1 cellular context compared by ENCODE assay signal in the genomic region with DNA sequence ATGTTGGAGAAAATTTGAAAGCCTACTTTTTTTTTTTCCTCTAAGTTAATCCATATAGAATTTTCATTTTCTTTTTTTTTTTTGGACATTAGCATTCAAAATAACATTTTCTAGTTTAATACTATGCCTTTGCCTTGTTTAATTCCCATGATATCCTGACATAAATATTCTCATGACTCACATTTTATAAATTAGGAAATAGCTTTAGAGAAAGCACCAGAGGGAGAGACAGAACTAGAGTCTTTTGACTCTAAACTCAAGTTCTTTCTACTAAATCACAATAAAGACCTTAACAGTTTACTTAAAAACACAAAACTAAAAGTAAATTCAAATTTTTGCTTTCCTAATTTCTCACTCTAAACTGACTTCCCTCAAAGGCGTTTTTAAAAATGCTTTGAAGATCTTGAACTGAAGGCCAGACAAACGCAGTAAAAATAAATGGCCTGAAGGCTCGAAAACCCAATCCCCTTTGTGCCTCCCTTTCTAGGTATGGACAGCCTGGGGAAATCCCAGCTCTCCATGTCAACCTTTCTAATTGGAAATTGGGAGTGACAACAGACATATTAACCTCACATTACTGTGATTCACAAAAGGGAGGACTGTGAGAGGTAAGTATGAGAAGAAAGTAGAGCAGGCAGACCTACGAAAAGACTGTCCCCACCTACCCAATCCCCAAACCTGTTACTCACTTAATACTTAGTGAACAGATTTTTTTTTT.
TF ChIP-seq lines count a peak whose summit lies in the region.

No MANE protein-coding gene starts in this region.

TF ChIP-seq in SK-N-SH, 30 proteins besides CTCF, POLR2A, EP300 and RAD21 (continued from another document):
- TF ChIP-seq GABPA (IDR thresholded peaks at IDR 0.05; ENCODE audit: low read depth) (no peak), TCF12 (IDR thresholded peaks at IDR 0.05) (no peak), POLR2AphosphoS5 (IDR thresholded peaks at IDR 0.05; ENCODE audit: low read depth, low read length) (no peak), FOSL2 (IDR thresholded peaks at IDR 0.05; ENCODE audit: borderline replicate concordance, low read depth) (no peak), RFX5 (IDR thresholded peaks at IDR 0.05; ENCODE audit: low read length) (no peak), RCOR1 (IDR thresholded peaks at IDR 0.05; ENCODE audit: low read length) (no peak), CHD2 (IDR thresholded peaks at IDR 0.05; ENCODE audit: low read length, partially characterized antibody) (no peak), NRF1 (IDR thresholded peaks at IDR 0.05; ENCODE audit: low read depth, low read length) (no peak), MEF2A (IDR thresholded peaks at IDR 0.05; ENCODE audit: borderline replicate concordance, low read depth) (no peak)
- TF ChIP-seq, protein P1, sequence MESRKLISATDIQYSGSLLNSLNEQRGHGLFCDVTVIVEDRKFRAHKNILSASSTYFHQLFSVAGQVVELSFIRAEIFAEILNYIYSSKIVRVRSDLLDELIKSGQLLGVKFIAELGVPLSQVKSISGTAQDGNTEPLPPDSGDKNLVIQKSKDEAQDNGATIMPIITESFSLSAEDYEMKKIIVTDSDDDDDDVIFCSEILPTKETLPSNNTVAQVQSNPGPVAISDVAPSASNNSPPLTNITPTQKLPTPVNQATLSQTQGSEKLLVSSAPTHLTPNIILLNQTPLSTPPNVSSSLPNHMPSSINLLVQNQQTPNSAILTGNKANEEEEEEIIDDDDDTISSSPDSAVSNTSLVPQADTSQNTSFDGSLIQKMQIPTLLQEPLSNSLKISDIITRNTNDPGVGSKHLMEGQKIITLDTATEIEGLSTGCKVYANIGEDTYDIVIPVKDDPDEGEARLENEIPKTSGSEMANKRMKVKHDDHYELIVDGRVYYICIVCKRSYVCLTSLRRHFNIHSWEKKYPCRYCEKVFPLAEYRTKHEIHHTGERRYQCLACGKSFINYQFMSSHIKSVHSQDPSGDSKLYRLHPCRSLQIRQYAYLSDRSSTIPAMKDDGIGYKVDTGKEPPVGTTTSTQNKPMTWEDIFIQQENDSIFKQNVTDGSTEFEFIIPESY (IDR thresholded peaks at IDR 0.05; ENCODE audit: borderline replicate concordance, low read depth) = no peak
- TF ChIP-seq, protein P2, sequence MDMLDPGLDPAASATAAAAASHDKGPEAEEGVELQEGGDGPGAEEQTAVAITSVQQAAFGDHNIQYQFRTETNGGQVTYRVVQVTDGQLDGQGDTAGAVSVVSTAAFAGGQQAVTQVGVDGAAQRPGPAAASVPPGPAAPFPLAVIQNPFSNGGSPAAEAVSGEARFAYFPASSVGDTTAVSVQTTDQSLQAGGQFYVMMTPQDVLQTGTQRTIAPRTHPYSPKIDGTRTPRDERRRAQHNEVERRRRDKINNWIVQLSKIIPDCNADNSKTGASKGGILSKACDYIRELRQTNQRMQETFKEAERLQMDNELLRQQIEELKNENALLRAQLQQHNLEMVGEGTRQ (IDR thresholded peaks at IDR 0.05; ENCODE audit: borderline replicate concordance, low read depth, low read length) = no peak
